15 cellular contexts compared by ENCODE assay signal in the genomic region with DNA sequence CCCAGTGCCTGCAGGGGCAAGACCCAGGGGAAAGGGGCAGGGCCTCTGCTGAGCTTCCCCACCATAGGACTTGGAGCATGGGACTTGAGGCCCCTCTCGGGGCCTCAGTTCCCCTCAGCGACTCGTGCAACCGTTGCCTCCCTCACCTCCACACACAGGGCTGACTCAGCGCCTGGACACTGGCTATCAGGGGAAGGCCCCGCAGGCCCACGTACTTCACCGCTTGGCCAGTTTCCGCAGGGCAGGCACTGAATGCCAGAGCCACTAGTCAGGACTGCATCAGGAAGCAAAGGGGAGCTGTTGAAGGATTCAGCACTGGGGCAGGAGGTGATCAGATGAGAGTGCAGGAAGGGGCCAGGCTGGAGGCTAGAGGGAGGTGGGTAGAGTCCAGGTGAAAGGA. TPM values are rescaled to one million over a fixed set of nuclear protein-coding genes. Genes with fewer than 3 reads are reported as not detected.
DNase-seq lines count a peak whose midpoint lies in the region; ATAC-seq, FAIRE-seq and TF ChIP-seq lines count a peak whose summit lies in the region.
"Had no signal": no experiment of that assay in that cellular context is flagged by ENCODE, and none has a peak within 500 bp of the region (broad histone marks: within the 10 kb centered on the region; RNA-seq: fewer than 3 reads in every experiment).

No MANE protein-coding gene starts in this region.

- POLR2A ChIA-PET in A673 (lab: Charles Lee; ENCODE audit: low non-redundant PET), result no interaction called here
- POLR2A ChIA-PET in K562 (lab: Yijun Ruan, JAX), result interaction anchor here (0.6 to 1.1 kb wide), 2 partner anchors 10 to 55 kb away, joined by 3 to 4 read pairs; no protein-coding TSS in a partner anchor

- TF ChIP-seq CTCF in A673 (conservative IDR thresholded peaks at IDR 0.05; ENCODE audit: low read depth, low read length), result no peak
- TF ChIP-seq CTCF in K562 (IDR thresholded peaks at IDR 0.05 in 2 of 3, conservative IDR thresholded peaks at IDR 0.05 in 1 of 3; ENCODE audit: insufficient read depth in 2 of 3, low read depth in 1 of 3, low read length in 3 of 3), result no peak
- TF ChIP-seq CTCF in kidney epithelial cell (IDR thresholded peaks at IDR 0.05; ENCODE audit: insufficient read depth, low read length, poor library complexity, severe bottlenecking), result no peak
- no peak for TF ChIP-seq CTCF in D721Med (IDR thresholded peaks at IDR 0.05; ENCODE audit: insufficient read depth, missing control alignments)

- no peak for TF ChIP-seq RAD21 in K562 (CRISPR knock-in tag; conservative IDR thresholded peaks at IDR 0.05 in 1 of 2, IDR thresholded peaks at IDR 0.05 in 1 of 2)

- WGBS in K562 (ENCODE audit: insufficient coverage, low coverage, missing lambda C conversion rate), result 21% methylated on average over 9 of the region's 9 CpGs

- peak; percentile 57 for ATAC-seq in K562
- ATAC-seq: body of pancreas had no signal

- H3K4me2 ChIP-seq in K562 (ENCODE audit: insufficient read depth, low read length), result no peak overlapping the region

- H3K4me1 ChIP-seq in A673 (ENCODE audit: insufficient read depth, low read length, poor library complexity, severe bottlenecking) (peaks cover 9% of the 10 kb centered on the region), K562 (replicated peaks in 1 of 2; ENCODE audit: control insufficient read depth in 2 of 2, insufficient read depth in 2 of 2, low read length in 2 of 2) (peaks cover 10 to 35% of the 10 kb centered on the region in 2 experiments; a peak in 4 of 5 replicates)

- no peak for TF ChIP-seq POLR2A in K562 (conservative IDR thresholded peaks at IDR 0.05)

- peak; percentile 61 for FAIRE-seq in K562 (lab: Jason Lieb, UNC)
- FAIRE-seq in D721Med (lab: Jason Lieb, UNC), result no peak
- FAIRE-seq: G401.6 had no signal

- no peaks in the 10 kb centered on the region for H4K20me1 ChIP-seq in K562 (replicated peaks; ENCODE audit: control insufficient read depth, insufficient read depth, low read length)

- no peaks in the 10 kb centered on the region for H3K79me2 ChIP-seq in K562 (ENCODE audit: control insufficient read depth, insufficient read depth, low read length)

- H3K4me3 ChIP-seq in A673 (ENCODE audit: low read depth, low read length, poor library complexity, severe bottlenecking), result no peak overlapping the region
- no peak overlapping the region for H3K4me3 ChIP-seq in K562
- no peak overlapping the region for H3K4me3 ChIP-seq in kidney epithelial cell (ENCODE audit: low read depth, low read length)
- H3K4me3 ChIP-seq: body of pancreas had no signal

- no peak for TF ChIP-seq EP300 in K562 (IDR thresholded peaks at IDR 0.05; ENCODE audit: low read length)

- intact Hi-C loops in A673 (cut with micrococcal nuclease; ENCODE audit: unreplicated experiment), result no loop called here
- intact Hi-C loops in K562 (cut with micrococcal nuclease), result no loop called here

- H3K9ac ChIP-seq in K562 (ENCODE audit: insufficient read depth in 1 of 2, low read depth in 2 of 2, low read length in 2 of 2), result peak overlapping the region in 1 of 2 experiments; percentile 67; a peak in 2 of 4 replicates

- no peak for DNase-seq in A673 (ENCODE audit: low spot score)
- peak; percentile 78 for DNase-seq in HT1080 (ENCODE audit: low read depth)
- peak in 2 of 4 experiments; percentile 45 to 48 for DNase-seq in K562 (ENCODE audit: extremely low read depth in 1 of 4, low spot score in 3 of 4)
- DNase-seq in kidney epithelial cell (ENCODE audit: low read depth), result peak; percentile 69
- no peak for DNase-seq in activated CD4-positive, alpha-beta T cell treated with anti-CD3 and anti-CD28 coated beads, Interleukin-2, amount 50 U/mL, for 48 hours
- no peak for DNase-seq in HUDEP-2 (lab: John Stamatoyannopoulos, UW; ENCODE audit: unreplicated experiment in 76 of 76)
- no peak for DNase-seq in D721Med (ENCODE audit: insufficient read length, low spot score)
- DNase-seq in SHP77 (lab: John Stamatoyannopoulos, UW), result no peak
- DNase-seq: AML-193; NCI-H187 treated with DMSO at 0.1 percent for 48 hours; stimulated activated CD4-positive, alpha-beta T cell treated with anti-CD3 and anti-CD28 coated beads, Interleukin-2, amount 100 ng/mL, for 24 hours had no signal

- BruUV-seq in A673 (replicated peaks; lab: Mats Ljungman, UMichigan) (no TSS peak), K562 (replicated peaks; lab: Mats Ljungman, UMichigan) (no TSS peak)

- in situ Hi-C loops in K562 (cut with MboI), result no loop called here

- CTCF ChIA-PET in A673 (lab: Charles Lee) (no interaction called here), K562 (lab: Yijun Ruan, JAX; ENCODE audit: low intra/inter-chr PET ratio) (no interaction called here)

- no peaks in the 10 kb centered on the region for H3K27me3 ChIP-seq in A673 (replicated peaks; ENCODE audit: insufficient read depth, low read depth, low read length, poor library complexity)
- no peaks in the 10 kb centered on the region; a peak in 1 of 5 replicates for H3K27me3 ChIP-seq in K562 (ENCODE audit: control insufficient read depth in 2 of 2, insufficient read depth in 2 of 2, low read length in 2 of 2)
- no peaks in the 10 kb centered on the region for H3K27me3 ChIP-seq in kidney epithelial cell (ENCODE audit: control insufficient read depth, insufficient read depth, low read length)
- H3K27me3 ChIP-seq: body of pancreas had no signal

- H3K27ac ChIP-seq in A673 (ENCODE audit: low read depth, low read length, poor library complexity, severe bottlenecking) (peak overlapping the region; percentile 37), K562 (ENCODE audit: extremely low read depth, low read depth, low read length) (no peak overlapping the region)
- H3K27ac ChIP-seq: body of pancreas had no signal

- H3K9me3 ChIP-seq in A673 (ENCODE audit: low read depth, low read length, poor library complexity, severe bottlenecking) (no peaks in the 10 kb centered on the region), K562 (replicated peaks; ENCODE audit: control insufficient read depth, insufficient read depth, low read depth, low read length) (no peaks in the 10 kb centered on the region)
- H3K9me3 ChIP-seq: body of pancreas had no signal

- no peaks in the 10 kb centered on the region for H3K9me1 ChIP-seq in K562 (ENCODE audit: control insufficient read depth, insufficient read depth, low read length)

- H3K36me3 ChIP-seq in A673 (ENCODE audit: insufficient read depth, low read length, poor library complexity, severe bottlenecking) (no peaks in the 10 kb centered on the region), K562 (ENCODE audit: control insufficient read depth, insufficient read depth, low read length) (no peaks in the 10 kb centered on the region), kidney epithelial cell (ENCODE audit: control insufficient read depth, insufficient read depth, low read length) (no peaks in the 10 kb centered on the region)

- H2AFZ ChIP-seq in K562 (ENCODE audit: low read depth, low read length), result peak overlapping the region; percentile 38; the same call in 1 of the 2 replicates

RNA-seq across cellular contexts. Expression of gene FAM131C, which starts 15.5 kb away (rescaled TPM):
- 0.71 and 1.3 TPM in 2 replicates for total RNA-seq in A673 (2021)
- total RNA-seq in HT1080 (2014; rRNA removed; shearing (Covaris generic)), result 0.30 and 2.1 TPM in 2 replicates
- polyA plus RNA-seq in HT1080 (2015; cell fraction: cytosol; rRNA removed), result 3.5 and 3.6 TPM in 2 replicates
- polyA plus RNA-seq in HT1080 (2015; cell fraction: nucleus; rRNA removed), result 0.79 and 1.2 TPM in 2 replicates
- 0.23 TPM in 1 of 2 replicates, not detected in the other for total RNA-seq in K562 (2011; cell fraction: chromatin; rRNA removed; ENCODE audit: low replicate concordance)
- not detected in 2 replicates for total RNA-seq in K562 (2011; cell fraction: nucleolus; rRNA removed)
- total RNA-seq in K562 (2011; cell fraction: nucleoplasm; rRNA removed), result not detected in 2 replicates
- not detected in 2 replicates for total RNA-seq in K562 (2014; rRNA removed)
- total RNA-seq in K562 (2014; rRNA removed; fragmentation: Illumina TruSeq; extraction: Trizol), result not detected in 2 replicates
- not detected in 2 replicates for total RNA-seq in K562 (2015; rRNA removed; fragmentation: Illumina TruSeq; extraction: Trizol)
- total RNA-seq in K562 (2021), result 0.16 and 0.18 TPM in 2 replicates
- polyA plus RNA-seq in K562 (2011; rRNA removed), result 0.10 and 0.12 TPM in 2 replicates
- polyA plus RNA-seq in K562 (2011; cell fraction: cytosol; rRNA removed), result 0.18 and 0.64 TPM in 2 replicates
- polyA plus RNA-seq in K562 (2011; cell fraction: nucleus; rRNA removed), result 0.17 and 0.18 TPM in 2 replicates
- polyA plus RNA-seq in K562 (2012), result 0.07 and 0.32 TPM in 2 replicates
- 0.11 TPM in 1 of 2 replicates, not detected in the other for polyA plus RNA-seq in K562 (2014; fragmentation: Illumina TruSeq; extraction: Trizol)
- not detected for polyA plus RNA-seq in K562 (2014; fragmentation: Nextera tagmentation; extraction: Ambion mirVana)
- polyA plus RNA-seq in K562 (2014; rRNA removed), result 0.29 TPM in 1 of 2 replicates, not detected in the other
- not detected in 2 replicates for polyA minus RNA-seq in K562 (2011; rRNA and poly(A)+ RNA removed)
- polyA minus RNA-seq in K562 (2011; cell fraction: cytosol; rRNA and poly(A)+ RNA removed), result 0.86 TPM in 1 of 2 replicates, not detected in the other
- polyA minus RNA-seq in K562 (2011; cell fraction: nucleus; rRNA and poly(A)+ RNA removed), result 0.13 TPM in 1 of 2 replicates, not detected in the other
- 0.46 and 0.89 TPM in 2 replicates for total RNA-seq in kidney epithelial cell
- total RNA-seq: OCI-LY7 had no signal

RNA-seq across cellular contexts. Expression of gene CLCNKB, which starts 45.4 kb away (rescaled TPM):
- total RNA-seq in A673 (2021) (0.13 TPM in 1 of 2 replicates, not detected in the other), K562 (2014; rRNA removed) (0.64 and 1.6 TPM in 2 replicates), K562 (2014; rRNA removed; fragmentation: Illumina TruSeq; extraction: Trizol) (0.32 and 0.40 TPM in 2 replicates), K562 (2015; rRNA removed; fragmentation: Illumina TruSeq; extraction: Trizol) (0.19 and 0.29 TPM in 2 replicates), K562 (2021) (1.1 TPM in 2 replicates), kidney epithelial cell (0.50 and 1.6 TPM in 2 replicates)
- total RNA-seq in HT1080 (2014; rRNA removed; shearing (Covaris generic)), result not detected in 2 replicates
- polyA plus RNA-seq in HT1080 (2015; cell fraction: cytosol; rRNA removed), result not detected in 2 replicates
- polyA plus RNA-seq in HT1080 (2015; cell fraction: nucleus; rRNA removed), result 0.22 TPM in 1 of 2 replicates, not detected in the other
- 1.2 and 5.1 TPM in 2 replicates for total RNA-seq in K562 (2011; cell fraction: chromatin; rRNA removed; ENCODE audit: low replicate concordance)
- 3.3 and 5.3 TPM in 2 replicates for total RNA-seq in K562 (2011; cell fraction: nucleolus; rRNA removed)
- total RNA-seq in K562 (2011; cell fraction: nucleoplasm; rRNA removed), result 1.8 and 2.3 TPM in 2 replicates
- polyA plus RNA-seq in K562 (2011; rRNA removed) (1.4 and 4.0 TPM in 2 replicates), K562 (2014; fragmentation: Illumina TruSeq; extraction: Trizol) (0.97 and 1.1 TPM in 2 replicates), K562 (2014; fragmentation: Nextera tagmentation; extraction: Ambion mirVana) (under 1 TPM; 0.08 to 0.49 TPM), K562 (2014; rRNA removed) (1.2 and 1.7 TPM in 2 replicates)
- polyA plus RNA-seq in K562 (2011; cell fraction: cytosol; rRNA removed), result 3.6 and 5.5 TPM in 2 replicates
- polyA plus RNA-seq in K562 (2011; cell fraction: nucleus; rRNA removed), result 22.9 and 26.0 TPM in 2 replicates
- polyA plus RNA-seq in K562 (2012), result 0.48 and 1.8 TPM in 2 replicates
- polyA minus RNA-seq in K562 (2011; rRNA and poly(A)+ RNA removed), result 0.99 and 1.2 TPM in 2 replicates
- 1.0 TPM in 1 of 2 replicates, not detected in the other for polyA minus RNA-seq in K562 (2011; cell fraction: cytosol; rRNA and poly(A)+ RNA removed)
- 1.5 and 2.3 TPM in 2 replicates for polyA minus RNA-seq in K562 (2011; cell fraction: nucleus; rRNA and poly(A)+ RNA removed)
- total RNA-seq: OCI-LY7 had no signal
- polyA plus RNA-seq: neural cell had no signal

Comparison
In these comparisons a context has a peak if more than half of its experiments do, and no peak if none do; other contexts are left out.
1. DNase-seq: peak in HT1080 (single experiment) and kidney epithelial cell (single experiment); none in A673 (single experiment), activated CD4-positive, alpha-beta T cell treated with anti-CD3 and anti-CD28 coated beads, Interleukin-2, amount 50 U/mL, for 48 hours (0 of 2), HUDEP-2 (0 of 76), D721Med (single experiment) and SHP77 (0 of 2).